27 cellular contexts compared by ENCODE assay signal in the genomic region with DNA sequence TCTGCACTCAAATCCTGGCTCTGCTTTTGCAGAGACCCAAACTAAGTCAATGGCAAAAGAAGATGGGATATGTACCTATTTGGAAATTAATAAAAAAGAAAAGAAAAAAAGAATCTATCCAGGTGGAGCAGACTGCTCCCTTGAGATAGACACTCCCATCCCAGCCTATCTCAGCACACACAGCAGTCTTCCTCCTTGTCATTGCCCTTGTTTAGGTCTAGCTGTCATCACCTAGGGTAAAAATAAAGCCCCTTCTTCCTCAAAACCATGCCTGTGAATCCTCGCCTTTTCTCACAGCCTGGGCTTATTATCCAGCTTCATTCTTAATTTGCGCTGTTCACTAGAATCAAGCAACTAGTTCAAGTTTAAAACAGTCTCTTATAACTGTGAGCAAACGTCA.
"Had no signal": no experiment of that assay in that cellular context is flagged by ENCODE, and none has a peak within 500 bp of the region (broad histone marks: within the 10 kb centered on the region; RNA-seq: fewer than 3 reads in every experiment).

No MANE protein-coding gene starts in this region.

- FAIRE-seq: urothelium cell line had no signal

- H3K9me3 ChIP-seq: stomach, suprapubic skin, testis, thoracic aorta, thyroid gland, tibial artery, tibial nerve, transverse colon, upper lobe of left lung, upper lobe of right lung, uterus, vagina had no signal

- H3K27me3 ChIP-seq: stomach, suprapubic skin, testis, thyroid gland, tibial artery, tibial nerve, transverse colon, upper lobe of left lung, upper lobe of right lung, vagina had no signal

- H3K4me1 ChIP-seq: testis, tibial artery, tibial nerve, upper lobe of left lung, upper lobe of right lung, uterus, vagina had no signal

- ATAC-seq: stimulated activated effector memory CD8-positive, alpha-beta T cell treated with anti-CD3 and anti-CD28 coated beads, Interleukin-12 subunit alpha, Interleukin-12 subunit beta, amount 100 ng/mL, for 72 hours; stimulated activated memory B cell treated with anti-CD40 and anti-IgM and Interleukin-4, amounts not matched to agents 10 μg/mL and 1 μg/mL and 100 μg/mL, for 72 hours; stimulated activated naive B cell treated with anti-CD40 and anti-IgM and Interleukin-4, amounts not matched to agents 10 μg/mL and 1 μg/mL and 100 μg/mL, for 72 hours; stimulated activated naive CD8-positive, alpha-beta T cell treated with anti-CD3 and anti-CD28 coated beads, Interleukin-15, amount 100 ng/mL, for 72 hours; stimulated activated naive CD8-positive, alpha-beta T cell treated with anti-CD3 and anti-CD28 coated beads, Interleukin-15, Interleukin-2, amounts not matched to agents 100 U/mL and 50 U/mL, for 24 hours; upper lobe of right lung had no signal

- H3K36me3 ChIP-seq: stomach, suprapubic skin, thoracic aorta, thyroid gland, tibial artery, tibial nerve, transverse colon, upper lobe of left lung, upper lobe of right lung, uterus, vagina had no signal

- H3K4me3 ChIP-seq: stomach, suprapubic skin, testis, thoracic aorta, thyroid gland, tibial artery, tibial nerve, transverse colon, upper lobe of left lung, upper lobe of right lung, uterus, vagina had no signal

- DNase-seq: stimulated activated CD4-positive, alpha-beta T cell treated with anti-CD3 and anti-CD28 coated beads, Interleukin-2, amount 100 ng/mL, for 48 hours; stimulated activated CD4-positive, alpha-beta T cell treated with anti-CD3 and anti-CD28 coated beads, Interleukin-4, amount 100 ng/mL, for 1 hour; stimulated activated CD4-positive, alpha-beta T cell treated with anti-CD3 and anti-CD28 coated beads, Interleukin-4, amount 100 ng/mL, for 24 hours; stimulated activated CD4-positive, alpha-beta T cell treated with anti-CD3 and anti-CD28 coated beads, Interleukin-4, amount 100 ng/mL, for 4 hours; stimulated activated CD8-positive, alpha-beta memory T cell treated with anti-CD3 and anti-CD28 coated beads, Interleukin-4, amount 100 ng/mL, for 48 hours; stimulated activated naive B cell treated with anti-CD40 and anti-IgM and Interleukin-4, amounts not matched to agents 10 μg/mL and 1 μg/mL and 100 μg/mL, for 72 hours; stimulated activated naive CD4-positive, alpha-beta T cell; stimulated activated naive CD4-positive, alpha-beta T cell treated with Interleukin-2 at 50 U/mL for 16 hours; stimulated activated naive CD8-positive, alpha-beta T cell treated with anti-CD3 and anti-CD28 coated beads, Interleukin-15, amount 100 ng/mL, for 72 hours; stimulated activated naive CD8-positive, alpha-beta T cell treated with anti-CD3 and anti-CD28 coated beads, Interleukin-15, Interleukin-2, amounts not matched to agents 100 U/mL and 50 U/mL, for 24 hours; stomach; substantia nigra; testis; thyroid gland; tibial artery; transverse colon; trophoblast cell; upper lobe of left lung; upper lobe of right lung; uterus had no signal

- H3K27ac ChIP-seq: stomach, suprapubic skin, testis, thoracic aorta, thyroid gland, tibial artery, tibial nerve, transverse colon, upper lobe of left lung, upper lobe of right lung, uterus, vagina had no signal
